Comparison of ENCODE assay signal across 1 cellular context in the genomic region with DNA sequence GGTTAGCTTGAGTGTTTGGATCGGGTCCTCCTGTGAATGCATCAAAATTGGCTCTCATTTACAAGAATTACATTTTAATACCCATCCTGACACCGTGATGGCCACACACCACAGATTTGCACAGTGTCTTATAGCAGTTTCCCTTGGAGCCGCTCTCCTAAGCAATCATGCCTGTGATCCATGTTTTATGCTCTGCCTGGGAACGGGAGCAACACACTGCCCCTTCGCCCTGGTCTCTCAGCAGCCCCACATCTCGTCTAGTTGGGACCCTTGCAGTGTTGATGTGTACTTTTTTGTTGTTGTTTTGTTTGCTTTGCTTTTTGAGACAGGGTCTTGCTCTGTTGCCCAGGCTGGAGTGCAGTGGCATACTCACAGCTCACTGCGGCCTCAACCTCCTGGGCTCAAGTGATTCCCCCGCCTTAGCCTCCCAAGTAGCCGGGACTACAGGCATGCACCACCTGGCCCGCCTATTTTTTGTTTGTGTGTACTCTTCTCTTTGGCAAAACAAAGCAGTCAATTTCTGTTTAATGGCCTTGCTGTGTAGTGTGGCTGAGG.
TF ChIP-seq lines count a peak whose summit lies in the region.

No MANE protein-coding gene starts in this region.

TF ChIP-seq in A549, 52 proteins besides CTCF, POLR2A, EP300 and RAD21 (continued from another document):
- TF ChIP-seq, protein P1, sequence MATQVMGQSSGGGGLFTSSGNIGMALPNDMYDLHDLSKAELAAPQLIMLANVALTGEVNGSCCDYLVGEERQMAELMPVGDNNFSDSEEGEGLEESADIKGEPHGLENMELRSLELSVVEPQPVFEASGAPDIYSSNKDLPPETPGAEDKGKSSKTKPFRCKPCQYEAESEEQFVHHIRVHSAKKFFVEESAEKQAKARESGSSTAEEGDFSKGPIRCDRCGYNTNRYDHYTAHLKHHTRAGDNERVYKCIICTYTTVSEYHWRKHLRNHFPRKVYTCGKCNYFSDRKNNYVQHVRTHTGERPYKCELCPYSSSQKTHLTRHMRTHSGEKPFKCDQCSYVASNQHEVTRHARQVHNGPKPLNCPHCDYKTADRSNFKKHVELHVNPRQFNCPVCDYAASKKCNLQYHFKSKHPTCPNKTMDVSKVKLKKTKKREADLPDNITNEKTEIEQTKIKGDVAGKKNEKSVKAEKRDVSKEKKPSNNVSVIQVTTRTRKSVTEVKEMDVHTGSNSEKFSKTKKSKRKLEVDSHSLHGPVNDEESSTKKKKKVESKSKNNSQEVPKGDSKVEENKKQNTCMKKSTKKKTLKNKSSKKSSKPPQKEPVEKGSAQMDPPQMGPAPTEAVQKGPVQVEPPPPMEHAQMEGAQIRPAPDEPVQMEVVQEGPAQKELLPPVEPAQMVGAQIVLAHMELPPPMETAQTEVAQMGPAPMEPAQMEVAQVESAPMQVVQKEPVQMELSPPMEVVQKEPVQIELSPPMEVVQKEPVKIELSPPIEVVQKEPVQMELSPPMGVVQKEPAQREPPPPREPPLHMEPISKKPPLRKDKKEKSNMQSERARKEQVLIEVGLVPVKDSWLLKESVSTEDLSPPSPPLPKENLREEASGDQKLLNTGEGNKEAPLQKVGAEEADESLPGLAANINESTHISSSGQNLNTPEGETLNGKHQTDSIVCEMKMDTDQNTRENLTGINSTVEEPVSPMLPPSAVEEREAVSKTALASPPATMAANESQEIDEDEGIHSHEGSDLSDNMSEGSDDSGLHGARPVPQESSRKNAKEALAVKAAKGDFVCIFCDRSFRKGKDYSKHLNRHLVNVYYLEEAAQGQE (IDR thresholded peaks at IDR 0.05) = no peak
- TF ChIP-seq, protein P2, sequence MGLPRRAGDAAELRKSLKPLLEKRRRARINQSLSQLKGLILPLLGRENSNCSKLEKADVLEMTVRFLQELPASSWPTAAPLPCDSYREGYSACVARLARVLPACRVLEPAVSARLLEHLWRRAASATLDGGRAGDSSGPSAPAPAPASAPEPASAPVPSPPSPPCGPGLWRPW (IDR thresholded peaks at IDR 0.05) = no peak
- no peak for TF ChIP-seq ZNF302 (CRISPR knock-in tag; IDR thresholded peaks at IDR 0.05)
- no peak for TF ChIP-seq TFCP2L1 (CRISPR knock-in tag; IDR thresholded peaks at IDR 0.05)
- no peak for TF ChIP-seq RNF2 (IDR thresholded peaks at IDR 0.05; ENCODE audit: borderline replicate concordance, low read depth)
- TF ChIP-seq MAFK (IDR thresholded peaks at IDR 0.05; ENCODE audit: partially characterized antibody) = no peak
- TF ChIP-seq KDM1A (IDR thresholded peaks at IDR 0.05; ENCODE audit: low read depth) = no peak
- no peak for TF ChIP-seq CHD4 (IDR thresholded peaks at IDR 0.05; ENCODE audit: borderline replicate concordance)
- TF ChIP-seq HOXB13 (CRISPR knock-in tag; IDR thresholded peaks at IDR 0.05; ENCODE audit: low read depth) = no peak
- TF ChIP-seq MAZ (IDR thresholded peaks at IDR 0.05; ENCODE audit: borderline replicate concordance, low read depth, low read length) = no peak
- TF ChIP-seq NR3C1 (IDR thresholded peaks at IDR 0.05) = no peak
- no peak for TF ChIP-seq MYC (IDR thresholded peaks at IDR 0.05; ENCODE audit: borderline replicate concordance, low read length)
- TF ChIP-seq RFX5 (IDR thresholded peaks at IDR 0.05) = no peak
